24 cellular contexts compared by ENCODE assay signal in genomic region chr2:109721117-109721504, GRCh38.
DNase-seq lines count a peak whose midpoint lies in the region; ATAC-seq and TF ChIP-seq lines count a peak whose summit lies in the region.
"Had no signal": no experiment of that assay in that cellular context is flagged by ENCODE, and none has a peak within 500 bp of the region (broad histone marks: within the 10 kb centered on the region; RNA-seq: fewer than 3 reads in every experiment).

No MANE protein-coding gene starts in this region.

- TF ChIP-seq POLR2A in lower leg skin (IDR thresholded peaks at IDR 0.05): no peak

- intact Hi-C loops in colonic mucosa (cut with DNase I): no loop called here
- intact Hi-C loops in lower leg skin (cut with DNase I; ENCODE audit: low total_unique reads): no loop called here

- H3K4me1 ChIP-seq in GM23338 (ENCODE audit: insufficient read depth) (no peaks in the 10 kb centered on the region), colonic mucosa (no peaks in the 10 kb centered on the region)
- H3K4me1 ChIP-seq: pancreas had no signal

- 0 out of 2 replicates have a peak overlapping the region, but pooled peaks have one; percentile 52 for H2AFZ ChIP-seq in GM23338

- POLR2A ChIA-PET in HEK293T (lab: Yijun Ruan, JAX): no interaction called here

- ATAC-seq in GM23338 (no peak), HG02642 (IDR thresholded peaks at IDR 0.05; ENCODE audit: poor library complexity, unreplicated experiment) (no peak), HG03135 (IDR thresholded peaks at IDR 0.05; ENCODE audit: unreplicated experiment) (no peak)
- ATAC-seq: activated CD4-positive, alpha-beta T cell treated with anti-CD3 and anti-CD28 coated beads for 36 hours; natural killer cell; sciatic nerve; stimulated activated naive CD8-positive, alpha-beta T cell treated with anti-CD3 and anti-CD28 coated beads, Interleukin-15, amount 100 ng/mL, for 72 hours had no signal

- no peaks in the 10 kb centered on the region for H3K79me2 ChIP-seq in GM23338 (replicated peaks; ENCODE audit: insufficient read depth)

- CTCF ChIA-PET in HEK293T (lab: Yijun Ruan, JAX): no interaction called here

- no peaks in the 10 kb centered on the region for H3K36me3 Mint-ChIP-seq in GM23338 (ENCODE audit: low read depth)
- H3K36me3 Mint-ChIP-seq: natural killer cell had no signal

- peaks cover 5% of the 10 kb centered on the region; the same call in 1 of the 3 replicates for H3K4me1 Mint-ChIP-seq in GM23338
- H3K4me1 Mint-ChIP-seq: activated CD4-positive, alpha-beta T cell treated with anti-CD3 and anti-CD28 coated beads for 36 hours; natural killer cell; stimulated activated naive CD8-positive, alpha-beta T cell treated with anti-CD3 and anti-CD28 coated beads, Interleukin-15, amount 100 ng/mL, for 72 hours had no signal

- no peak for DNase-seq in GM23338 (ENCODE audit: low spot score)
- peak; percentile 9 for DNase-seq in colonic mucosa
- peak; percentile 71 to 85 for DNase-seq in lower leg skin (ENCODE audit: low spot score in 2 of 2)
- DNase-seq in activated CD4-positive, alpha-beta T cell treated with anti-CD3 and anti-CD28 coated beads for 1 hour: no peak
- DNase-seq in HEK293T (ENCODE audit: extremely low spot score): no peak
- DNase-seq: activated CD4-positive, alpha-beta T cell treated with anti-CD3 and anti-CD28 coated beads for 36 hours; activated naive CD4-positive, alpha-beta T cell treated with anti-CD3 and anti-CD28 coated beads, Interleukin-2, amount 50 U/mL, for 16 hours; amygdala; caudate nucleus; dermis blood vessel endothelial cell; natural killer cell; NCI-H1092 treated with DMSO at 0.1 percent for 48 hours; NCI-H1930; NCI-H748 treated with DMSO at 0.1 percent for 48 hours; pancreas; RPMI8226; stimulated activated naive CD8-positive, alpha-beta T cell treated with anti-CD3 and anti-CD28 coated beads, Interleukin-15, amount 100 ng/mL, for 72 hours; transverse colon had no signal

- H3K27ac ChIP-seq in GM23338 (ENCODE audit: low read depth) (no peak overlapping the region), colonic mucosa (no peak overlapping the region), skin epidermis (peak overlapping the region in 16 of 21 experiments; percentile 3 to 92 (median 72))
- H3K27ac ChIP-seq: pancreas, SK-N-MC had no signal

- no peak overlapping the region for H3K4me3 Mint-ChIP-seq in GM23338
- H3K4me3 Mint-ChIP-seq: activated CD4-positive, alpha-beta T cell treated with anti-CD3 and anti-CD28 coated beads for 36 hours; natural killer cell; stimulated activated naive CD8-positive, alpha-beta T cell treated with anti-CD3 and anti-CD28 coated beads, Interleukin-15, amount 100 ng/mL, for 72 hours; T-helper 1 cell treated with Interleukin-12 subunit alpha and Interleukin-12 subunit beta and Interleukin-4 antibody, amounts not matched to agents 30 μg/mL and 1 μg/mL, for 36 hours had no signal

- H3K4me3 ChIP-seq in GM23338: no peak overlapping the region
- no peak overlapping the region for H3K4me3 ChIP-seq in colonic mucosa
- no peak overlapping the region for H3K4me3 ChIP-seq in lower leg skin (ENCODE audit: low read depth, poor library complexity, severe bottlenecking)
- H3K4me3 ChIP-seq in skin epidermis: no peak overlapping the region
- H3K4me3 ChIP-seq: pancreas, SK-N-MC, transverse colon had no signal

- H3K27ac Mint-ChIP-seq in GM23338: no peak overlapping the region
- H3K27ac Mint-ChIP-seq: activated CD4-positive, alpha-beta T cell treated with anti-CD3 and anti-CD28 coated beads for 36 hours; natural killer cell; stimulated activated naive CD8-positive, alpha-beta T cell treated with anti-CD3 and anti-CD28 coated beads, Interleukin-15, amount 100 ng/mL, for 72 hours; T-helper 1 cell treated with Interleukin-12 subunit alpha and Interleukin-12 subunit beta and Interleukin-4 antibody, amounts not matched to agents 30 μg/mL and 1 μg/mL, for 36 hours had no signal

- H3K27me3 Mint-ChIP-seq in GM23338 (ENCODE audit: insufficient read depth, low read depth, poor library complexity): peaks cover 1% of the 10 kb centered on the region

- no peak overlapping the region for H3K4me2 ChIP-seq in GM23338

- H3K36me3 ChIP-seq in GM23338 (ENCODE audit: insufficient read depth): no peaks in the 10 kb centered on the region
- H3K36me3 ChIP-seq in colonic mucosa: no peaks in the 10 kb centered on the region
- H3K36me3 ChIP-seq: pancreas, transverse colon had no signal

- TF ChIP-seq CTCF in GM23338 (conservative IDR thresholded peaks at IDR 0.05; ENCODE audit: low read depth in 2 of 2) (no peak), colonic mucosa (IDR thresholded peaks at IDR 0.05) (no peak), lower leg skin (IDR thresholded peaks at IDR 0.05) (no peak)

- H3K27me3 ChIP-seq in GM23338 (ENCODE audit: insufficient read depth): no peaks in the 10 kb centered on the region
- no peaks in the 10 kb centered on the region for H3K27me3 ChIP-seq in colonic mucosa
- H3K27me3 ChIP-seq: pancreas, transverse colon had no signal

- peaks cover 8% of the 10 kb centered on the region; the same call in 2 of the 3 replicates for H3K9me3 Mint-ChIP-seq in GM23338
- H3K9me3 Mint-ChIP-seq: natural killer cell; stimulated activated naive CD8-positive, alpha-beta T cell treated with anti-CD3 and anti-CD28 coated beads, Interleukin-15, amount 100 ng/mL, for 72 hours; T-helper 1 cell treated with Interleukin-12 subunit alpha and Interleukin-12 subunit beta and Interleukin-4 antibody, amounts not matched to agents 30 μg/mL and 1 μg/mL, for 36 hours had no signal

- no peak overlapping the region for H3K9ac ChIP-seq in colonic mucosa (ENCODE audit: low read depth in 2 of 2, low read length in 2 of 2)

- no peaks in the 10 kb centered on the region for H3F3A ChIP-seq in GM23338 (replicated peaks; ENCODE audit: low read depth)

- H3K9me2 ChIP-seq in GM23338 (ENCODE audit: insufficient read depth): no peaks in the 10 kb centered on the region

- 50 to 51% methylated on average over 9 of the region's 9 CpGs for WGBS in lower leg skin, 2 donors

- no peaks in the 10 kb centered on the region for H3K9me3 ChIP-seq in colonic mucosa
- H3K9me3 ChIP-seq: pancreas, transverse colon had no signal

- no peaks in the 10 kb centered on the region for H4K20me1 ChIP-seq in GM23338 (replicated peaks; ENCODE audit: insufficient read depth)

TF ChIP-seq in GM23338, 12 proteins besides CTCF, POLR2A, EP300 and RAD21 (continues in another document):
- TF ChIP-seq ZNF331 (CRISPR knock-in tag; IDR thresholded peaks at IDR 0.05; ENCODE audit: low read depth): no peak
- TF ChIP-seq CREB1 (CRISPR knock-in tag; IDR thresholded peaks at IDR 0.05; ENCODE audit: low read depth): no peak

TF ChIP-seq in HEK293T, 16 proteins besides CTCF, POLR2A, EP300 and RAD21:
- no peak for TF ChIP-seq FOXA1 (IDR thresholded peaks at IDR 0.05)
- TF ChIP-seq FOXM1 (IDR thresholded peaks at IDR 0.05; ENCODE audit: borderline replicate concordance): no peak
- no peak for TF ChIP-seq BHLHE40 (IDR thresholded peaks at IDR 0.05; ENCODE audit: borderline replicate concordance)
- TF ChIP-seq ZNF384 (IDR thresholded peaks at IDR 0.05): no peak
- TF ChIP-seq SUZ12 (IDR thresholded peaks at IDR 0.05): no peak
- TF ChIP-seq CTBP1 (IDR thresholded peaks at IDR 0.05; ENCODE audit: borderline replicate concordance): no peak
- no peak for TF ChIP-seq NFRKB (IDR thresholded peaks at IDR 0.05)
- no peak for TF ChIP-seq FOXK2 (IDR thresholded peaks at IDR 0.05)
TF ChIP-seq in HEK293T: peak in this region for 0.

Comparison
In these comparisons a context has a peak if more than half of its experiments do, and no peak if none do; other contexts are left out.
1. DNase-seq: peak in colonic mucosa (single experiment) and lower leg skin (2 of 2); none in GM23338 (single experiment), activated CD4-positive, alpha-beta T cell treated with anti-CD3 and anti-CD28 coated beads for 1 hour (single experiment) and HEK293T (single experiment).
2. H3K27ac ChIP-seq: peak in skin epidermis (16 of 21); none in GM23338 (single experiment) and colonic mucosa (single experiment).